ENCODE assay signal across 1 cellular context in genomic region chr12:104137902-104138746, GRCh38.
A peak's percentile ranks its signal among the peaks of the same experiment; 100 is the strongest.
TF ChIP-seq lines count a peak whose summit lies in the region.

Gene NFYB (minus strand): TSS chr12:104138210. CDS start chr12:104135453, 2,757 bp downstream.

TF ChIP-seq in HepG2, 621 proteins besides CTCF, POLR2A, EP300 and RAD21 (continued from another document and continues in another):
- no peak; the same call in 1 of the 2 replicates for TF ChIP-seq ZBTB4 (CRISPR knock-in tag; IDR thresholded peaks at IDR 0.05; ENCODE audit: borderline replicate concordance)
- TF ChIP-seq MZF1 (CRISPR knock-in tag; IDR thresholded peaks at IDR 0.05; ENCODE audit: borderline replicate concordance) = 0 out of 2 replicates have a peak, but pooled peaks have one; percentile 73
- peak; percentile 83 for TF ChIP-seq ZNF883 (CRISPR knock-in tag; IDR thresholded peaks at IDR 0.05; ENCODE audit: not compliant biosample characterization)
- TF ChIP-seq ARID2 (CRISPR knock-in tag; IDR thresholded peaks at IDR 0.05; ENCODE audit: borderline replicate concordance) = 0 out of 2 replicates have a peak, but pooled peaks have one; percentile 25
- TF ChIP-seq ZNF337 (CRISPR knock-in tag; IDR thresholded peaks at IDR 0.05; ENCODE audit: borderline replicate concordance, low read depth) = no peak
- 0 out of 3 replicates have a peak, but pooled peaks have one; percentile 62 for TF ChIP-seq MXI1 (IDR thresholded peaks at IDR 0.05; ENCODE audit: borderline replicate concordance, low read depth, low read length)
- no peak for TF ChIP-seq ZNF382 (CRISPR knock-in tag; IDR thresholded peaks at IDR 0.05; ENCODE audit: borderline replicate concordance)
- TF ChIP-seq KDM5A (IDR thresholded peaks at IDR 0.05; ENCODE audit: borderline replicate concordance, low read length) = peak; percentile 77
- no peak for TF ChIP-seq SNAPC5 (CRISPR knock-in tag; IDR thresholded peaks at IDR 0.05; ENCODE audit: borderline replicate concordance)
- TF ChIP-seq PCBP2 (optimal IDR thresholded peaks at IDR 0.05; ENCODE audit: low read depth, low read length, poor library complexity, severe bottlenecking) = no peak
- TF ChIP-seq ZNF225 (CRISPR knock-in tag; IDR thresholded peaks at IDR 0.05) = no peak
- TF ChIP-seq ZNF441 (CRISPR knock-in tag; IDR thresholded peaks at IDR 0.05; ENCODE audit: borderline replicate concordance) = peak; percentile 45; the same call in 1 of the 2 replicates
- TF ChIP-seq FOXO1 (CRISPR knock-in tag; IDR thresholded peaks at IDR 0.05) = peak; percentile 13; the same call in 1 of the 2 replicates
- TF ChIP-seq PITX1 (CRISPR knock-in tag; IDR thresholded peaks at IDR 0.05) = 0 out of 2 replicates have a peak, but pooled peaks have one; percentile 18
- TF ChIP-seq SMAD3 (CRISPR knock-in tag; IDR thresholded peaks at IDR 0.05) = 0 out of 2 replicates have a peak, but pooled peaks have one; percentile 33
- peak; percentile 77; the same call in 1 of the 2 replicates for TF ChIP-seq GFI1 (CRISPR knock-in tag; IDR thresholded peaks at IDR 0.05; ENCODE audit: borderline replicate concordance)
- no peak for TF ChIP-seq ZNF614 (CRISPR knock-in tag; IDR thresholded peaks at IDR 0.05; ENCODE audit: borderline replicate concordance)
- peak; percentile 80; the same call in 1 of the 2 replicates for TF ChIP-seq ZNF792 (CRISPR knock-in tag; IDR thresholded peaks at IDR 0.05)
- TF ChIP-seq ZNF253 (CRISPR knock-in tag; IDR thresholded peaks at IDR 0.05; ENCODE audit: borderline replicate concordance) = 0 out of 2 replicates have a peak, but pooled peaks have one; percentile 13
- no peak for TF ChIP-seq ATF5 (CRISPR knock-in tag; IDR thresholded peaks at IDR 0.05; ENCODE audit: low read depth)
- no peak for TF ChIP-seq ZNF276 (CRISPR knock-in tag; IDR thresholded peaks at IDR 0.05; ENCODE audit: low read depth)
- TF ChIP-seq CBX1 (IDR thresholded peaks at IDR 0.05; ENCODE audit: low read depth) = peak; percentile 48
- TF ChIP-seq KMT2A (CRISPR knock-in tag; IDR thresholded peaks at IDR 0.05) = no peak
- TF ChIP-seq RXRA (CRISPR knock-in tag; IDR thresholded peaks at IDR 0.05) = peak; percentile 40; the same call in 1 of the 2 replicates
- TF ChIP-seq, protein P1, sequence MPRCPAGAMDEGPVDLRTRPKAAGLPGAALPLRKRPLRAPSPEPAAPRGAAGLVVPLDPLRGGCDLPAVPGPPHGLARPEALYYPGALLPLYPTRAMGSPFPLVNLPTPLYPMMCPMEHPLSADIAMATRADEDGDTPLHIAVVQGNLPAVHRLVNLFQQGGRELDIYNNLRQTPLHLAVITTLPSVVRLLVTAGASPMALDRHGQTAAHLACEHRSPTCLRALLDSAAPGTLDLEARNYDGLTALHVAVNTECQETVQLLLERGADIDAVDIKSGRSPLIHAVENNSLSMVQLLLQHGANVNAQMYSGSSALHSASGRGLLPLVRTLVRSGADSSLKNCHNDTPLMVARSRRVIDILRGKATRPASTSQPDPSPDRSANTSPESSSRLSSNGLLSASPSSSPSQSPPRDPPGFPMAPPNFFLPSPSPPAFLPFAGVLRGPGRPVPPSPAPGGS (CRISPR knock-in tag; IDR thresholded peaks at IDR 0.05) = peak; percentile 79
- 0 out of 2 replicates have a peak, but pooled peaks have one; percentile 51 for TF ChIP-seq ZNF263 (CRISPR knock-in tag; IDR thresholded peaks at IDR 0.05)
- peak; percentile 46; the same call in 1 of the 2 replicates for TF ChIP-seq PHF20 (CRISPR knock-in tag; IDR thresholded peaks at IDR 0.05)
- TF ChIP-seq ZSCAN31 (CRISPR knock-in tag; IDR thresholded peaks at IDR 0.05; ENCODE audit: low read depth) = peak; percentile 69
- TF ChIP-seq ZNF451 (CRISPR knock-in tag; IDR thresholded peaks at IDR 0.05) = peak; percentile 79; the same call in 1 of the 2 replicates
- 0 out of 2 replicates have a peak, but pooled peaks have one; percentile 39 for TF ChIP-seq ZNF44 (CRISPR knock-in tag; IDR thresholded peaks at IDR 0.05)
- TF ChIP-seq, protein P2, sequence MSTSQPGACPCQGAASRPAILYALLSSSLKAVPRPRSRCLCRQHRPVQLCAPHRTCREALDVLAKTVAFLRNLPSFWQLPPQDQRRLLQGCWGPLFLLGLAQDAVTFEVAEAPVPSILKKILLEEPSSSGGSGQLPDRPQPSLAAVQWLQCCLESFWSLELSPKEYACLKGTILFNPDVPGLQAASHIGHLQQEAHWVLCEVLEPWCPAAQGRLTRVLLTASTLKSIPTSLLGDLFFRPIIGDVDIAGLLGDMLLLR (CRISPR knock-in tag; IDR thresholded peaks at IDR 0.05) = peak; percentile 45; the same call in 1 of the 2 replicates
- TF ChIP-seq, protein P3, sequence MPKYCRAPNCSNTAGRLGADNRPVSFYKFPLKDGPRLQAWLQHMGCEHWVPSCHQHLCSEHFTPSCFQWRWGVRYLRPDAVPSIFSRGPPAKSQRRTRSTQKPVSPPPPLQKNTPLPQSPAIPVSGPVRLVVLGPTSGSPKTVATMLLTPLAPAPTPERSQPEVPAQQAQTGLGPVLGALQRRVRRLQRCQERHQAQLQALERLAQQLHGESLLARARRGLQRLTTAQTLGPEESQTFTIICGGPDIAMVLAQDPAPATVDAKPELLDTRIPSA (CRISPR knock-in tag; IDR thresholded peaks at IDR 0.05; ENCODE audit: borderline replicate concordance) = 0 out of 2 replicates have a peak, but pooled peaks have one; percentile 29
- TF ChIP-seq ZNF615 (CRISPR knock-in tag; IDR thresholded peaks at IDR 0.05; ENCODE audit: borderline replicate concordance) = 0 out of 2 replicates have a peak, but pooled peaks have one; percentile 32
- TF ChIP-seq TFDP2 (CRISPR knock-in tag; IDR thresholded peaks at IDR 0.05) = peak; percentile 93
- TF ChIP-seq ZNF616 (CRISPR knock-in tag; IDR thresholded peaks at IDR 0.05; ENCODE audit: low read depth) = 0 out of 2 replicates have a peak, but pooled peaks have one; percentile 44
- TF ChIP-seq ZNF446 (CRISPR knock-in tag; IDR thresholded peaks at IDR 0.05) = peak; percentile 39; the same call in 1 of the 2 replicates
- TF ChIP-seq ZNF564 (CRISPR knock-in tag; IDR thresholded peaks at IDR 0.05) = peak; percentile 5; the same call in 1 of the 2 replicates
- peak; percentile 90; the same call in 1 of the 2 replicates for TF ChIP-seq FOXC1 (CRISPR knock-in tag; IDR thresholded peaks at IDR 0.05; ENCODE audit: borderline replicate concordance)
- peak; percentile 83 for TF ChIP-seq SP2 (CRISPR knock-in tag; IDR thresholded peaks at IDR 0.05)
- TF ChIP-seq, protein P4, sequence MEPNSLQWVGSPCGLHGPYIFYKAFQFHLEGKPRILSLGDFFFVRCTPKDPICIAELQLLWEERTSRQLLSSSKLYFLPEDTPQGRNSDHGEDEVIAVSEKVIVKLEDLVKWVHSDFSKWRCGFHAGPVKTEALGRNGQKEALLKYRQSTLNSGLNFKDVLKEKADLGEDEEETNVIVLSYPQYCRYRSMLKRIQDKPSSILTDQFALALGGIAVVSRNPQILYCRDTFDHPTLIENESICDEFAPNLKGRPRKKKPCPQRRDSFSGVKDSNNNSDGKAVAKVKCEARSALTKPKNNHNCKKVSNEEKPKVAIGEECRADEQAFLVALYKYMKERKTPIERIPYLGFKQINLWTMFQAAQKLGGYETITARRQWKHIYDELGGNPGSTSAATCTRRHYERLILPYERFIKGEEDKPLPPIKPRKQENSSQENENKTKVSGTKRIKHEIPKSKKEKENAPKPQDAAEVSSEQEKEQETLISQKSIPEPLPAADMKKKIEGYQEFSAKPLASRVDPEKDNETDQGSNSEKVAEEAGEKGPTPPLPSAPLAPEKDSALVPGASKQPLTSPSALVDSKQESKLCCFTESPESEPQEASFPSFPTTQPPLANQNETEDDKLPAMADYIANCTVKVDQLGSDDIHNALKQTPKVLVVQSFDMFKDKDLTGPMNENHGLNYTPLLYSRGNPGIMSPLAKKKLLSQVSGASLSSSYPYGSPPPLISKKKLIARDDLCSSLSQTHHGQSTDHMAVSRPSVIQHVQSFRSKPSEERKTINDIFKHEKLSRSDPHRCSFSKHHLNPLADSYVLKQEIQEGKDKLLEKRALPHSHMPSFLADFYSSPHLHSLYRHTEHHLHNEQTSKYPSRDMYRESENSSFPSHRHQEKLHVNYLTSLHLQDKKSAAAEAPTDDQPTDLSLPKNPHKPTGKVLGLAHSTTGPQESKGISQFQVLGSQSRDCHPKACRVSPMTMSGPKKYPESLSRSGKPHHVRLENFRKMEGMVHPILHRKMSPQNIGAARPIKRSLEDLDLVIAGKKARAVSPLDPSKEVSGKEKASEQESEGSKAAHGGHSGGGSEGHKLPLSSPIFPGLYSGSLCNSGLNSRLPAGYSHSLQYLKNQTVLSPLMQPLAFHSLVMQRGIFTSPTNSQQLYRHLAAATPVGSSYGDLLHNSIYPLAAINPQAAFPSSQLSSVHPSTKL (CRISPR knock-in tag; IDR thresholded peaks at IDR 0.05) = peak; percentile 40; the same call in 1 of the 2 replicates
- peak; percentile 68; the same call in 1 of the 2 replicates for TF ChIP-seq BRF2 (CRISPR knock-in tag; IDR thresholded peaks at IDR 0.05)
- peak; percentile 78 for TF ChIP-seq IRF9 (CRISPR knock-in tag; IDR thresholded peaks at IDR 0.05; ENCODE audit: borderline replicate concordance)
